Comparison of ENCODE assay signal across 9 cellular contexts in the genomic region with DNA sequence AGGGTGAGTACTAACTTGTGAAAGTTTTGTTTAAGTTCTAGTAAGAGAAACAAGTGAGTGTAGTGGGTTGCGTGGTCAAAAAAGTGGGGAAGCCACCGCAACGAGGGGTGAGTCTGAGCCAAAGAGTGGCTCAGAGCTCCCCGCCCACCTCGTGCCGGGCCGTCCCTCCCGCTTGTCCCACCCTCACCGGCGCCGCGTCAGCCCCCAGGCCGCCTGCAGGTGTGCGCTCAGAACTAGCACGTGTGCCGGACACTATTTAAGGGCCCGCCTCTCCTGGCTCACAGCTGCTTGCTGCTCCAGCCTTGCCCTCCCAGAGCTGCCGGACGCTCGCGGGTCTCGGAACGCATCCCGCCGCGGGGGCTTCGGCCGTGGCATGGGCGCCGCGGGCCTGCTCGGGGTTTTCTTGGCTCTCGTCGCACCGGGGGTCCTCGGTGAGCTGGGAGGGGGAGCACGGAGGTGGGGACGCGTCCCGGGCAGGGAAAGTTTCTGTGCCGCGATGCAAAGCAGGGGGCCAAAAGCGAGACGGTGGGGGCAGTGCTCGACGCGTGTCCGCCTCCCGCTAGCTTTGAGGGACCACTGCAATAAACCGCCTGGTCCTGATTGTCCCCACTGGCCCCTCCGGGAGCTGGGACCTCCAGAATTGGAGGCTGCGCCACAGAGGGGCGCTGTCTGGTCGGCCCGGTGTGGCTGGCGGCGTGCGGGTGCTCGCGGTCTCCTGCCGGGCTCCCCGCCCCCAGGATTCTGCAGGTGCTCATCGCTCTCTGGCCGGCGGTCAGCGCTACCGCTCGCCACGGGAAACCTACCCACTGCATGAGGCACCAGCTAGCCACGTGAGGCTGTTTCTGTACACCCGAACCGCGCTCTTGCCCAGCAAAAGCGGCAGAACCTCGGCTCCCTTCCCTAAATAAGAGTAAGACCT. TPM values are rescaled to one million over a fixed set of nuclear protein-coding genes. Genes with fewer than 3 reads are reported as not detected.
DNase-seq lines count a peak whose midpoint lies in the region; ATAC-seq and TF ChIP-seq lines count a peak whose summit lies in the region.
"Had no signal": no experiment of that assay in that cellular context is flagged by ENCODE, and none has a peak within 500 bp of the region (broad histone marks: within the 10 kb centered on the region; RNA-seq: fewer than 3 reads in every experiment).

A gene (plus strand): TSS at position 283 of the 919 bp plus-strand sequence. CDS start 91 bp downstream, at position 374.

- no peak within 1 kb of the TSS for H3K9ac ChIP-seq in HUES6 (ENCODE audit: low read length)

- H3K9me3 Mint-ChIP-seq in mesothelial cell of epicardium = no peaks in the 10 kb centered on the region

- peak within 1 kb of the TSS; percentile 52 for H3K4me3 Mint-ChIP-seq in mesothelial cell of epicardium

- no peak within 1 kb of the TSS for H3K27ac ChIP-seq in HUES6 (ENCODE audit: low read depth, low read length)
- H3K27ac ChIP-seq: SJSA1 had no signal

- H3K4me3 ChIP-seq in HUES6 (ENCODE audit: low read depth, low read length) = peak within 1 kb of the TSS; percentile 76
- H3K4me3 ChIP-seq: SJSA1 had no signal

- DNase-seq in DMS53 treated with DMSO at 0.1 percent for 48 hours (lab: John Stamatoyannopoulos, UW; ENCODE audit: unreplicated experiment) (peak; percentile 83), ecto neural progenitor cell (ENCODE audit: low spot score) (peak; percentile 68), mesothelial cell of epicardium (ENCODE audit: low spot score in 2 of 2, unreplicated experiment in 2 of 2) (peak; percentile 33 to 47), NCI-H187 (lab: John Stamatoyannopoulos, UW) (no peak)
- peak; percentile 43 for DNase-seq in activated CD4-positive, CD25-positive, alpha-beta regulatory T cell treated with anti-CD3 and anti-CD28 coated beads, Interleukin-2, amount 50 U/mL, for 72 hours
- peak; percentile 78 for DNase-seq in stimulated activated CD8-positive, alpha-beta memory T cell treated with anti-CD3 and anti-CD28 coated beads, Interleukin-4, amount 100 ng/mL, for 48 hours

- H3K27ac Mint-ChIP-seq in mesothelial cell of epicardium = no peak within 1 kb of the TSS

- peaks cover 8% of the 10 kb centered on the region for H3K4me1 Mint-ChIP-seq in mesothelial cell of epicardium

- no peak for TF ChIP-seq CTCF in mesothelial cell of epicardium (IDR thresholded peaks at IDR 0.05; ENCODE audit: unreplicated experiment)

- H3K9me3 ChIP-seq in HUES6 (ENCODE audit: control insufficient read depth, insufficient read depth, low read depth, low read length) = no peaks in the 10 kb centered on the region

- H3K4me1 ChIP-seq in HUES6 (ENCODE audit: control insufficient read depth, insufficient read depth, low read length) = no peaks in the 10 kb centered on the region

- ATAC-seq in GM21367 (IDR thresholded peaks at IDR 0.05; ENCODE audit: unreplicated experiment) = peak; percentile 75

- H3K27me3 Mint-ChIP-seq in mesothelial cell of epicardium (ENCODE audit: low read depth) = peaks cover 40% of the 10 kb centered on the region

- H3K27me3 ChIP-seq in HUES6 (ENCODE audit: control insufficient read depth, insufficient read depth, low read length) = peaks cover 89% of the 10 kb centered on the region

- no peaks in the 10 kb centered on the region for H3K36me3 ChIP-seq in HUES6 (ENCODE audit: control insufficient read depth, insufficient read depth, low read length)
- H3K36me3 ChIP-seq: SJSA1 had no signal

- no peaks in the 10 kb centered on the region for H3K36me3 Mint-ChIP-seq in mesothelial cell of epicardium

RNA-seq across cellular contexts. Expression of the gene that starts here (rescaled TPM):
- not detected in 3 replicates for total RNA-seq in mesothelial cell of epicardium
- total RNA-seq: SJSA1 had no signal

Comparison
In these comparisons a context has a peak if more than half of its experiments do, and no peak if none do; other contexts are left out.
1. Peak in DNase-seq in mesothelial cell of epicardium; RNA of the gene not detected or under 1 TPM.
2. DNase-seq: peak in DMS53 treated with DMSO at 0.1 percent for 48 hours (single experiment), activated CD4-positive, CD25-positive, alpha-beta regulatory T cell treated with anti-CD3 and anti-CD28 coated beads, Interleukin-2, amount 50 U/mL, for 72 hours (single experiment), ecto neural progenitor cell (single experiment) and stimulated activated CD8-positive, alpha-beta memory T cell treated with anti-CD3 and anti-CD28 coated beads, Interleukin-4, amount 100 ng/mL, for 48 hours (single experiment); none in NCI-H187 (0 of 2).